In the genomic region with DNA sequence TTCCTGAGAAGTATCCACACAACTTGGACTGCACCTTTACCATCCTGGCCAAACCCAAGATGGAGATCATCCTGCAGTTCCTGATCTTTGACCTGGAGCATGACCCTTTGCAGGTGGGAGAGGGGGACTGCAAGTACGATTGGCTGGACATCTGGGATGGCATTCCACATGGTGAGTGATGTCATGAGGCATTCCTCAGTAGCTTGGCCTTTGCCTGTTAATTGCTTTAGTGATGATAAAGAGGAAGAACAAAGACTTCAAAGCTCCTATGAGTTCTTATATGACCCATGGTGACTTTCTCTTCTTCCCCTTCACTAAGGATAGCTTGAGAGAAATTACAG, we compare ENCODE assay signal across 1 cellular context.
TF ChIP-seq lines count a peak whose summit lies in the region.

No MANE protein-coding gene starts in this region.

TF ChIP-seq in GM12878, 131 proteins besides CTCF, POLR2A, EP300 and RAD21:
- TF ChIP-seq ZNF384 (IDR thresholded peaks at IDR 0.05; ENCODE audit: borderline replicate concordance, low read depth, low read length) (no peak), BHLHE40 (IDR thresholded peaks at IDR 0.05; ENCODE audit: borderline replicate concordance in 1 of 2, low read depth in 2 of 2, low read length in 1 of 2) (no peak), SMAD1 (IDR thresholded peaks at IDR 0.05; ENCODE audit: low read depth, partially characterized antibody) (no peak), BCL11A (IDR thresholded peaks at IDR 0.05; ENCODE audit: low read depth, low read length) (no peak), POLR2AphosphoS5 (IDR thresholded peaks at IDR 0.05; ENCODE audit: low read length) (no peak), RUNX3 (IDR thresholded peaks at IDR 0.05; ENCODE audit: low read length) (no peak), TBL1XR1 (IDR thresholded peaks at IDR 0.05; ENCODE audit: low read depth, low read length) (no peak), RAD51 (IDR thresholded peaks at IDR 0.05) (no peak), STAT3 (IDR thresholded peaks at IDR 0.05; ENCODE audit: low read depth, low read length) (no peak), MYC (IDR thresholded peaks at IDR 0.05; ENCODE audit: insufficient read depth, insufficient read length, insufficient replicate concordance, low read length, severe bottlenecking) (no peak), TCF3 (IDR thresholded peaks at IDR 0.05; ENCODE audit: borderline replicate concordance, insufficient read depth, low read depth, low read length) (no peak), EZH2 (IDR thresholded peaks at IDR 0.05; ENCODE audit: borderline replicate concordance, control insufficient read depth, low read depth, low read length) (no peak), PML (IDR thresholded peaks at IDR 0.05; ENCODE audit: low read length) (no peak)
- TF ChIP-seq, protein P1, sequence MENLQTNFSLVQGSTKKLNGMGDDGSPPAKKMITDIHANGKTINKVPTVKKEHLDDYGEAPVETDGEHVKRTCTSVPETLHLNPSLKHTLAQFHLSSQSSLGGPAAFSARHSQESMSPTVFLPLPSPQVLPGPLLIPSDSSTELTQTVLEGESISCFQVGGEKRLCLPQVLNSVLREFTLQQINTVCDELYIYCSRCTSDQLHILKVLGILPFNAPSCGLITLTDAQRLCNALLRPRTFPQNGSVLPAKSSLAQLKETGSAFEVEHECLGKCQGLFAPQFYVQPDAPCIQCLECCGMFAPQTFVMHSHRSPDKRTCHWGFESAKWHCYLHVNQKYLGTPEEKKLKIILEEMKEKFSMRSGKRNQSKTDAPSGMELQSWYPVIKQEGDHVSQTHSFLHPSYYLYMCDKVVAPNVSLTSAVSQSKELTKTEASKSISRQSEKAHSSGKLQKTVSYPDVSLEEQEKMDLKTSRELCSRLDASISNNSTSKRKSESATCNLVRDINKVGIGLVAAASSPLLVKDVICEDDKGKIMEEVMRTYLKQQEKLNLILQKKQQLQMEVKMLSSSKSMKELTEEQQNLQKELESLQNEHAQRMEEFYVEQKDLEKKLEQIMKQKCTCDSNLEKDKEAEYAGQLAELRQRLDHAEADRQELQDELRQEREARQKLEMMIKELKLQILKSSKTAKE (IDR thresholded peaks at IDR 0.05; ENCODE audit: low read depth, poor library complexity, severe bottlenecking): no peak
- TF ChIP-seq, protein P2, sequence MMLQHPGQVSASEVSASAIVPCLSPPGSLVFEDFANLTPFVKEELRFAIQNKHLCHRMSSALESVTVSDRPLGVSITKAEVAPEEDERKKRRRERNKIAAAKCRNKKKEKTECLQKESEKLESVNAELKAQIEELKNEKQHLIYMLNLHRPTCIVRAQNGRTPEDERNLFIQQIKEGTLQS (IDR thresholded peaks at IDR 0.05; ENCODE audit: borderline replicate concordance, extremely low read depth, low read depth, low read length): no peak
- TF ChIP-seq, protein P3, sequence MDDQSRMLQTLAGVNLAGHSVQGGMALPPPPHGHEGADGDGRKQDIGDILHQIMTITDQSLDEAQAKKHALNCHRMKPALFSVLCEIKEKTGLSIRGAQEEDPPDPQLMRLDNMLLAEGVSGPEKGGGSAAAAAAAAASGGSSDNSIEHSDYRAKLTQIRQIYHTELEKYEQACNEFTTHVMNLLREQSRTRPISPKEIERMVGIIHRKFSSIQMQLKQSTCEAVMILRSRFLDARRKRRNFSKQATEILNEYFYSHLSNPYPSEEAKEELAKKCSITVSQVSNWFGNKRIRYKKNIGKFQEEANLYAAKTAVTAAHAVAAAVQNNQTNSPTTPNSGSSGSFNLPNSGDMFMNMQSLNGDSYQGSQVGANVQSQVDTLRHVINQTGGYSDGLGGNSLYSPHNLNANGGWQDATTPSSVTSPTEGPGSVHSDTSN (IDR thresholded peaks at IDR 0.05; ENCODE audit: insufficient replicate concordance, low read depth, low read length): no peak
- TF ChIP-seq, protein P4, sequence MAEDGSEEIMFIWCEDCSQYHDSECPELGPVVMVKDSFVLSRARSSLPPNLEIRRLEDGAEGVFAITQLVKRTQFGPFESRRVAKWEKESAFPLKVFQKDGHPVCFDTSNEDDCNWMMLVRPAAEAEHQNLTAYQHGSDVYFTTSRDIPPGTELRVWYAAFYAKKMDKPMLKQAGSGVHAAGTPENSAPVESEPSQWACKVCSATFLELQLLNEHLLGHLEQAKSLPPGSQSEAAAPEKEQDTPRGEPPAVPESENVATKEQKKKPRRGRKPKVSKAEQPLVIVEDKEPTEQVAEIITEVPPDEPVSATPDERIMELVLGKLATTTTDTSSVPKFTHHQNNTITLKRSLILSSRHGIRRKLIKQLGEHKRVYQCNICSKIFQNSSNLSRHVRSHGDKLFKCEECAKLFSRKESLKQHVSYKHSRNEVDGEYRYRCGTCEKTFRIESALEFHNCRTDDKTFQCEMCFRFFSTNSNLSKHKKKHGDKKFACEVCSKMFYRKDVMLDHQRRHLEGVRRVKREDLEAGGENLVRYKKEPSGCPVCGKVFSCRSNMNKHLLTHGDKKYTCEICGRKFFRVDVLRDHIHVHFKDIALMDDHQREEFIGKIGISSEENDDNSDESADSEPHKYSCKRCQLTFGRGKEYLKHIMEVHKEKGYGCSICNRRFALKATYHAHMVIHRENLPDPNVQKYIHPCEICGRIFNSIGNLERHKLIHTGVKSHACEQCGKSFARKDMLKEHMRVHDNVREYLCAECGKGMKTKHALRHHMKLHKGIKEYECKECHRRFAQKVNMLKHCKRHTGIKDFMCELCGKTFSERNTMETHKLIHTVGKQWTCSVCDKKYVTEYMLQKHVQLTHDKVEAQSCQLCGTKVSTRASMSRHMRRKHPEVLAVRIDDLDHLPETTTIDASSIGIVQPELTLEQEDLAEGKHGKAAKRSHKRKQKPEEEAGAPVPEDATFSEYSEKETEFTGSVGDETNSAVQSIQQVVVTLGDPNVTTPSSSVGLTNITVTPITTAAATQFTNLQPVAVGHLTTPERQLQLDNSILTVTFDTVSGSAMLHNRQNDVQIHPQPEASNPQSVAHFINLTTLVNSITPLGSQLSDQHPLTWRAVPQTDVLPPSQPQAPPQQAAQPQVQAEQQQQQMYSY (CRISPR knock-in tag; IDR thresholded peaks at IDR 0.05): no peak
- TF ChIP-seq, protein P5, sequence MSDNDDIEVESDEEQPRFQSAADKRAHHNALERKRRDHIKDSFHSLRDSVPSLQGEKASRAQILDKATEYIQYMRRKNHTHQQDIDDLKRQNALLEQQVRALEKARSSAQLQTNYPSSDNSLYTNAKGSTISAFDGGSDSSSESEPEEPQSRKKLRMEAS (IDR thresholded peaks at IDR 0.05; ENCODE audit: low read depth, low read length): no peak
- TF ChIP-seq, protein P6, sequence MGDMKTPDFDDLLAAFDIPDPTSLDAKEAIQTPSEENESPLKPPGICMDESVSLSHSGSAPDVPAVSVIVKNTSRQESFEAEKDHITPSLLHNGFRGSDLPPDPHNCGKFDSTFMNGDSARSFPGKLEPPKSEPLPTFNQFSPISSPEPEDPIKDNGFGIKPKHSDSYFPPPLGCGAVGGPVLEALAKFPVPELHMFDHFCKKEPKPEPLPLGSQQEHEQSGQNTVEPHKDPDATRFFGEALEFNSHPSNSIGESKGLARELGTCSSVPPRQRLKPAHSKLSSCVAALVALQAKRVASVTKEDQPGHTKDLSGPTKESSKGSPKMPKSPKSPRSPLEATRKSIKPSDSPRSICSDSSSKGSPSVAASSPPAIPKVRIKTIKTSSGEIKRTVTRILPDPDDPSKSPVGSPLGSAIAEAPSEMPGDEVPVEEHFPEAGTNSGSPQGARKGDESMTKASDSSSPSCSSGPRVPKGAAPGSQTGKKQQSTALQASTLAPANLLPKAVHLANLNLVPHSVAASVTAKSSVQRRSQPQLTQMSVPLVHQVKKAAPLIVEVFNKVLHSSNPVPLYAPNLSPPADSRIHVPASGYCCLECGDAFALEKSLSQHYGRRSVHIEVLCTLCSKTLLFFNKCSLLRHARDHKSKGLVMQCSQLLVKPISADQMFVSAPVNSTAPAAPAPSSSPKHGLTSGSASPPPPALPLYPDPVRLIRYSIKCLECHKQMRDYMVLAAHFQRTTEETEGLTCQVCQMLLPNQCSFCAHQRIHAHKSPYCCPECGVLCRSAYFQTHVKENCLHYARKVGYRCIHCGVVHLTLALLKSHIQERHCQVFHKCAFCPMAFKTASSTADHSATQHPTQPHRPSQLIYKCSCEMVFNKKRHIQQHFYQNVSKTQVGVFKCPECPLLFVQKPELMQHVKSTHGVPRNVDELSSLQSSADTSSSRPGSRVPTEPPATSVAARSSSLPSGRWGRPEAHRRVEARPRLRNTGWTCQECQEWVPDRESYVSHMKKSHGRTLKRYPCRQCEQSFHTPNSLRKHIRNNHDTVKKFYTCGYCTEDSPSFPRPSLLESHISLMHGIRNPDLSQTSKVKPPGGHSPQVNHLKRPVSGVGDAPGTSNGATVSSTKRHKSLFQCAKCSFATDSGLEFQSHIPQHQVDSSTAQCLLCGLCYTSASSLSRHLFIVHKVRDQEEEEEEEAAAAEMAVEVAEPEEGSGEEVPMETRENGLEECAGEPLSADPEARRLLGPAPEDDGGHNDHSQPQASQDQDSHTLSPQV (IDR thresholded peaks at IDR 0.05): no peak
- TF ChIP-seq, protein P7, sequence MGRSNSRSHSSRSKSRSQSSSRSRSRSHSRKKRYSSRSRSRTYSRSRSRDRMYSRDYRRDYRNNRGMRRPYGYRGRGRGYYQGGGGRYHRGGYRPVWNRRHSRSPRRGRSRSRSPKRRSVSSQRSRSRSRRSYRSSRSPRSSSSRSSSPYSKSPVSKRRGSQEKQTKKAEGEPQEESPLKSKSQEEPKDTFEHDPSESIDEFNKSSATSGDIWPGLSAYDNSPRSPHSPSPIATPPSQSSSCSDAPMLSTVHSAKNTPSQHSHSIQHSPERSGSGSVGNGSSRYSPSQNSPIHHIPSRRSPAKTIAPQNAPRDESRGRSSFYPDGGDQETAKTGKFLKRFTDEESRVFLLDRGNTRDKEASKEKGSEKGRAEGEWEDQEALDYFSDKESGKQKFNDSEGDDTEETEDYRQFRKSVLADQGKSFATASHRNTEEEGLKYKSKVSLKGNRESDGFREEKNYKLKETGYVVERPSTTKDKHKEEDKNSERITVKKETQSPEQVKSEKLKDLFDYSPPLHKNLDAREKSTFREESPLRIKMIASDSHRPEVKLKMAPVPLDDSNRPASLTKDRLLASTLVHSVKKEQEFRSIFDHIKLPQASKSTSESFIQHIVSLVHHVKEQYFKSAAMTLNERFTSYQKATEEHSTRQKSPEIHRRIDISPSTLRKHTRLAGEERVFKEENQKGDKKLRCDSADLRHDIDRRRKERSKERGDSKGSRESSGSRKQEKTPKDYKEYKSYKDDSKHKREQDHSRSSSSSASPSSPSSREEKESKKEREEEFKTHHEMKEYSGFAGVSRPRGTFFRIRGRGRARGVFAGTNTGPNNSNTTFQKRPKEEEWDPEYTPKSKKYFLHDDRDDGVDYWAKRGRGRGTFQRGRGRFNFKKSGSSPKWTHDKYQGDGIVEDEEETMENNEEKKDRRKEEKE (IDR thresholded peaks at IDR 0.05): no peak
TF ChIP-seq in GM12878: peak in this region for 0.
